Comparison of ENCODE assay signal across 12 cellular contexts in the genomic region with DNA sequence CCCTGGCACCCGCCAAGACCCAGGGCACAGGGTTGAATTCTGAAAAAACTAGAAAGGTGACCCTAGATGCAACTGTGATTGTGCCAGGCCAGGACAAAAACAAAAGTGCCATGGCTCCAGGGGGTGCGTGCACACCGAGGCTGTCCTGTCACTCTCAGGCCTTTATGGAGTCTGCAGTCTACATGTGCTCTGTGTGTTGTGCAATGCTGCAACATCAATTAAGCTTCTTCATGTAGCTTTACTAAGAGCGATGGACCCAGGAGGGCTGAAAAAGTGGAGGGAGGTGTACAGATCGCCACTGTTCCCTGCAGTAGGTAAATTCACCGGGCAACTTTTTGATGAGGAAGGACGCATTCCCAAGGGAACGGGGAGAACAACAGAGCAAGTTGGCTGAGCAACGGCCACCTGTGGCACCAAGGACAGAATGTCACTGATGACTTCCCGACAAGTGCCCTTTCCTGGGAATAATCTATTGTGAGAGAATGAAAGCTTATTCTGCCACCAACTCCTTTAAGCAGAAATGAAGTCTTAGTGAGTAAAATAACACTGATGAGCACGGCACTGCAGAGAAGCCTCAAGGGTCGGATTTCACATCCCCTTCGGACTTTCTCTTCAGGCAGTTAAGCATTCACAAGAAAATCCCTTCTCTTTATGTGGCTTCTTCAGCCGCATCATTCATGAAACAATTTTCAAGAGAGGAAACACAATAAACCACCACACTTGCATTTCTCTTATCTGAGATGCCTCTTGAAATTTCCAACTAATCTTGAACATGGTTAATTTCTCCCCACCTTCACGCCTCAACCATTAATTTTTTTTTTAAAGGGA.
DNase-seq lines count a peak whose midpoint lies in the region; ATAC-seq, FAIRE-seq and TF ChIP-seq lines count a peak whose summit lies in the region.
"Had no signal": no experiment of that assay in that cellular context is flagged by ENCODE, and none has a peak within 500 bp of the region (broad histone marks: within the 10 kb centered on the region; RNA-seq: fewer than 3 reads in every experiment).

No MANE protein-coding gene starts in this region.

- in situ Hi-C loops in G401 (cut with HindIII; ENCODE audit: low sequenced_read_pairs): no loop called here

- H3K4me1 ChIP-seq in ectodermal cell (ENCODE audit: control insufficient read depth, insufficient read depth, low read length): peaks cover 31% of the 10 kb centered on the region
- H3K4me1 ChIP-seq: adrenal gland, heart right ventricle had no signal

- H3K4me3 ChIP-seq in ectodermal cell (ENCODE audit: insufficient read depth, low read depth, low read length): no peak overlapping the region
- H3K4me3 ChIP-seq: adrenal gland, heart right ventricle, ovary had no signal

- no peak for FAIRE-seq in GM12891 (lab: Jason Lieb, UNC)

- no peaks in the 10 kb centered on the region for H3K27me3 ChIP-seq in ectodermal cell (ENCODE audit: control insufficient read depth, insufficient read depth, low read length, poor library complexity, severe bottlenecking)
- H3K27me3 ChIP-seq: adrenal gland, ovary had no signal

- no peaks in the 10 kb centered on the region for H3K9me3 ChIP-seq in ectodermal cell (ENCODE audit: control insufficient read depth, low read length)
- H3K9me3 ChIP-seq: adrenal gland, heart right ventricle, ovary had no signal

- H3K27ac ChIP-seq in ectodermal cell (ENCODE audit: insufficient read depth, low read depth, low read length, poor library complexity, severe bottlenecking): peak overlapping the region; percentile 67
- H3K27ac ChIP-seq: adrenal gland, heart right ventricle, ovary had no signal

- ATAC-seq in GM21515 (IDR thresholded peaks at IDR 0.05; ENCODE audit: unreplicated experiment): peak; percentile 69
- peak; percentile 47 for ATAC-seq in HG03520 (IDR thresholded peaks at IDR 0.05; ENCODE audit: unreplicated experiment)
- ATAC-seq in HG02840 (IDR thresholded peaks at IDR 0.05; ENCODE audit: low FRiP score, unreplicated experiment): no peak
- ATAC-seq: heart right ventricle had no signal

- WGBS in ectodermal cell, 2 experiments: 43 to 45% methylated on average over 14 to 15 of the region's 15 CpGs

- no peaks in the 10 kb centered on the region for H3K36me3 ChIP-seq in ectodermal cell (ENCODE audit: control insufficient read depth, insufficient read depth, low read length)
- H3K36me3 ChIP-seq: adrenal gland, heart right ventricle, ovary had no signal

- TF ChIP-seq POLR2A in GM12891 (IDR thresholded peaks at IDR 0.05; ENCODE audit: low read depth, low read length): no peak

- DNase-seq in GM12891 (ENCODE audit: insufficient read length, low spot score) (no peak), SW 1271 (lab: John Stamatoyannopoulos, UW) (no peak), G401 (ENCODE audit: low spot score) (no peak)
- DNase-seq in effector CD4-positive, alpha-beta T cell: no peak
- DNase-seq: adrenal gland, heart right ventricle, NCI-H1694, ovary had no signal

TF ChIP-seq in GM12891, 5 proteins besides CTCF, POLR2A, EP300 and RAD21:
- TF ChIP-seq SPI1 (IDR thresholded peaks at IDR 0.05; ENCODE audit: low read depth, low read length) (peak; percentile 67), PAX5 (IDR thresholded peaks at IDR 0.05; ENCODE audit: insufficient read depth, low read length, severe bottlenecking) (no peak)
